1 cellular context compared by ENCODE assay signal in the genomic region with DNA sequence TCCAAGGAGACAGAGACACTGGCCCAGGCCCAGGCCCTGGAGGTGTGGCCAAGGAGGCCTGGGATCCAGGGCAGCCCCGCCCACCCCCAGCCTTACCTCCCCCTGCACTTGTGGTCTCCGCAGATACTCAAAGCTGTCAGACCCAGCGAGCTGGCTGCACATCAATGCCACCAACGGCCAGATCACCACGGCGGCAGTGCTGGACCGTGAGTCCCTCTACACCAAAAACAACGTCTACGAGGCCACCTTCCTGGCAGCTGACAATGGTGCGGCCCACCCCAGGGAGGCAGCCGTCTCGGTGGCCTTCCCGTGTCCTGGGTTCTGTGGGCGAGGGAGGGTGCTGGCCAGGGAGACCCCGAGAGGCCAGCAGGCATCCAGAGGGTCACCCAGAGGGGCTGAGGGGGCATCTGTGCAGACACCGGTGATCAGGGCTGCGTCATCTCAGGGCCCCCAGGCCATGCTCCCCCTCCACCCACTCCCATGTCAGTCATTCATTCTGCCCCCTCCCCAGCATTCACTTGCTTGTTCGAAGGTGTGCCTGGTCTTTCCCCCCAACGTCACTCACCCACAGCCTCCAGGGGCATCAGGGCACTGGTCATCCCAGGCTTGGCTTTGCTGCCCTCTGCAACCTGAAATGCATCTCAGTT.
TF ChIP-seq lines count a peak whose summit lies in the region.

No MANE protein-coding gene starts in this region.

TF ChIP-seq in K562, 482 proteins besides CTCF, POLR2A, EP300 and RAD21 (continued from another document):
- no peak for TF ChIP-seq GTF2B (IDR thresholded peaks at IDR 0.05; ENCODE audit: extremely low read depth, insufficient read length)
- TF ChIP-seq PTBP1 (IDR thresholded peaks at IDR 0.05; ENCODE audit: low read depth, low read length) = no peak
- no peak for TF ChIP-seq ZNF3 (CRISPR knock-in tag; IDR thresholded peaks at IDR 0.05)
- TF ChIP-seq THAP12 (CRISPR knock-in tag; IDR thresholded peaks at IDR 0.05) = no peak
- no peak for TF ChIP-seq ZNF124 (CRISPR knock-in tag; IDR thresholded peaks at IDR 0.05)
- no peak for TF ChIP-seq ZNF583 (CRISPR knock-in tag; IDR thresholded peaks at IDR 0.05)
- TF ChIP-seq POLR3A (IDR thresholded peaks at IDR 0.05; ENCODE audit: borderline replicate concordance, extremely low read depth, insufficient read depth, insufficient read length) = no peak
- TF ChIP-seq MAFK (IDR thresholded peaks at IDR 0.05; ENCODE audit: low read length) = no peak
- no peak for TF ChIP-seq ZNF668 (CRISPR knock-in tag; IDR thresholded peaks at IDR 0.05)
TF ChIP-seq in K562: peak in this region for 0.
